In genomic region chr12:94174576-94174975, GRCh38 we compare ENCODE assay signal across 10 cellular contexts. TPM values are rescaled to one million over a fixed set of nuclear protein-coding genes. Genes with fewer than 3 reads are reported as not detected.
DNase-seq lines count a peak whose midpoint lies in the region; ATAC-seq and TF ChIP-seq lines count a peak whose summit lies in the region.
"Had no signal": no experiment of that assay in that cellular context is flagged by ENCODE, and none has a peak within 500 bp of the region (broad histone marks: within the 10 kb centered on the region; RNA-seq: fewer than 3 reads in every experiment).

No MANE protein-coding gene starts in this region.

- intact Hi-C loops in activated CD4-positive, alpha-beta T cell treated with anti-CD3 and anti-CD28 coated beads, Interleukin-2, amount 10 ng/mL, durations not matched to agents 24 days and 14 days (cut with micrococcal nuclease): loop anchor here (1.0 to 10.0 kb wide), 3 partner anchors 31 to 200 kb away; no protein-coding TSS in a partner anchor

- peaks cover 13% of the 10 kb centered on the region for H3K9me3 Mint-ChIP-seq in activated CD4-positive, alpha-beta T cell treated with anti-CD3 and anti-CD28 coated beads, Interleukin-2, amount 10 ng/mL, durations not matched to agents 24 days and 14 days

- peak overlapping the region; percentile 6 for H3K27ac Mint-ChIP-seq in activated CD4-positive, alpha-beta T cell treated with anti-CD3 and anti-CD28 coated beads, Interleukin-2, amount 10 ng/mL, durations not matched to agents 24 days and 14 days

- peak overlapping the region; percentile 43 for H3K4me3 Mint-ChIP-seq in activated CD4-positive, alpha-beta T cell treated with anti-CD3 and anti-CD28 coated beads, Interleukin-2, amount 10 ng/mL, durations not matched to agents 24 days and 14 days

- H3K27ac ChIP-seq in MM.1S (ENCODE audit: low read length): peak overlapping the region; percentile 95
- H3K27ac ChIP-seq: A549 had no signal

- H3K36me3 ChIP-seq in MM.1S (replicated peaks; ENCODE audit: insufficient read depth, low read length): peaks cover 29% of the 10 kb centered on the region

- peaks cover 53% of the 10 kb centered on the region for H3K36me3 Mint-ChIP-seq in activated CD4-positive, alpha-beta T cell treated with anti-CD3 and anti-CD28 coated beads, Interleukin-2, amount 10 ng/mL, durations not matched to agents 24 days and 14 days (ENCODE audit: low read depth)

- no peaks in the 10 kb centered on the region for H4K20me1 ChIP-seq in MM.1S (ENCODE audit: insufficient read depth, low read length)

- H3K27me3 Mint-ChIP-seq in activated CD4-positive, alpha-beta T cell treated with anti-CD3 and anti-CD28 coated beads, Interleukin-2, amount 10 ng/mL, durations not matched to agents 24 days and 14 days: no peaks in the 10 kb centered on the region

- no peaks in the 10 kb centered on the region for H3K27me3 ChIP-seq in MM.1S (replicated peaks; ENCODE audit: insufficient read depth, low read length)

- peaks cover 65% of the 10 kb centered on the region for H3K79me2 ChIP-seq in MM.1S (ENCODE audit: low read length)

- ATAC-seq in GM19397 (IDR thresholded peaks at IDR 0.05; ENCODE audit: unreplicated experiment) (no peak), HG03378 (IDR thresholded peaks at IDR 0.05; ENCODE audit: unreplicated experiment) (no peak), HG03457 (IDR thresholded peaks at IDR 0.05; ENCODE audit: unreplicated experiment) (no peak)

- H3K9me3 ChIP-seq in MM.1S (replicated peaks; ENCODE audit: insufficient read depth, low read length): 0 out of 2 replicates have a peak, but pooled peaks cover 3% of the 10 kb centered on the region

- H3K4me3 ChIP-seq in MM.1S (ENCODE audit: low read length): peak overlapping the region; percentile 35; the same call in 1 of the 2 replicates
- H3K4me3 ChIP-seq: A549 had no signal

- H2AFZ ChIP-seq in MM.1S (ENCODE audit: low read length): no peak overlapping the region

- H3K9me2 ChIP-seq in MM.1S (replicated peaks; ENCODE audit: insufficient read depth, low read length): no peaks in the 10 kb centered on the region

- peak overlapping the region; percentile 72 for H3K9ac ChIP-seq in MM.1S (ENCODE audit: low read length)

- H3K4me2 ChIP-seq in MM.1S (ENCODE audit: low read depth, low read length): peak overlapping the region; percentile 63
- H3K4me2 ChIP-seq: A549 had no signal

- H3F3A ChIP-seq in MM.1S (ENCODE audit: insufficient read depth, low read length): peaks cover 50% of the 10 kb centered on the region

- H3K4me1 Mint-ChIP-seq in activated CD4-positive, alpha-beta T cell treated with anti-CD3 and anti-CD28 coated beads, Interleukin-2, amount 10 ng/mL, durations not matched to agents 24 days and 14 days: peaks cover 50% of the 10 kb centered on the region

- peaks cover 68% of the 10 kb centered on the region for H3K4me1 ChIP-seq in MM.1S (ENCODE audit: low read length)

- no peak for TF ChIP-seq CTCF in MM.1S (IDR thresholded peaks at IDR 0.05; ENCODE audit: low read length)

- peak; percentile 81 for DNase-seq in activated CD4-positive, alpha-beta T cell treated with anti-CD3 and anti-CD28 coated beads, Interleukin-2, amount 10 ng/mL, durations not matched to agents 24 days and 14 days
- no peak for DNase-seq in activated CD4-positive, alpha-beta T cell treated with anti-CD3 and anti-CD28 coated beads, Interleukin-2, amount 50 U/mL, for 1 hour
- DNase-seq in MM.1S: peak; percentile 51
- DNase-seq in activated naive CD4-positive, alpha-beta T cell treated with anti-CD3 and anti-CD28 coated beads, Interleukin-2, amount 50 U/mL, for 16 hours: peak; percentile 14
- peak; percentile 38 for DNase-seq in stimulated activated CD4-positive, alpha-beta T cell treated with anti-CD3 and anti-CD28 coated beads, Interleukin-4, amount 100 ng/mL, for 24 hours
- DNase-seq: posterior cingulate gyrus had no signal

RNA-seq across cellular contexts. Expression of gene PLXNC1, which starts 26.2 kb away (rescaled TPM):
- 15.0 and 16.0 TPM in 2 replicates for total RNA-seq in activated CD4-positive, alpha-beta T cell treated with anti-CD3 and anti-CD28 coated beads, Interleukin-2, amount 10 ng/mL, durations not matched to agents 24 days and 14 days
